16 cellular contexts compared by ENCODE assay signal in the genomic region with DNA sequence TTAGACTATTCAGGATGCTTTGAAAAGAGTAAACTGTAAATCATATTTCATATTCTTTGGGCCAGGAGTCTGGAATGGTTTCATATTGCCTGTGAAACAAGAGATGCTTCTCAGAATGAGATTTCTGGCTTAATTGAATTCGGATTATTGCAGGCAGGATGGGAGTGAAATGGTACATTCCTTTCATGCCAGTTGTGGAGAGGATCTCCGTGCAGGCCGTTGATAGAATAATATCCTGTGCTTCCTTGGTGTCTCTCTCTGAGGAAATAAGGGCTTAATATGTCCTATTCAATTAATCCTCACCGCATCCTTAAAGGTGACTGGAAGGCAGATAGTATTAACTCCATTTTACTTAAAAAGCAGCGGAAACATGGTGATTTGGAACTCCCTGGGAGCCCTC. TPM values are rescaled to one million over a fixed set of nuclear protein-coding genes. Genes with fewer than 3 reads are reported as not detected.
DNase-seq lines count a peak whose midpoint lies in the region; ATAC-seq and TF ChIP-seq lines count a peak whose summit lies in the region.
"Had no signal": no experiment of that assay in that cellular context is flagged by ENCODE, and none has a peak within 500 bp of the region (broad histone marks: within the 10 kb centered on the region; RNA-seq: fewer than 3 reads in every experiment).

No MANE protein-coding gene starts in this region.

- H3K4me1 ChIP-seq in gastroesophageal sphincter (peaks cover 0 to 71% (median 11%) of the 10 kb centered on the region in 3 donors), skeletal muscle satellite cell (ENCODE audit: control insufficient read depth, insufficient read depth, low read length) (peaks cover 19% of the 10 kb centered on the region)

- no peak for ATAC-seq in gastroesophageal sphincter
- no peak for ATAC-seq in HG02610 (IDR thresholded peaks at IDR 0.05; ENCODE audit: unreplicated experiment)
- no peak for ATAC-seq in HG03565 (IDR thresholded peaks at IDR 0.05; ENCODE audit: unreplicated experiment)

- TF ChIP-seq EP300 in gastroesophageal sphincter (IDR thresholded peaks at IDR 0.05), result no peak

- H3K36me3 ChIP-seq in gastroesophageal sphincter, result no peaks in the 10 kb centered on the region
- H3K36me3 ChIP-seq in skeletal muscle satellite cell (ENCODE audit: insufficient read depth, low read length), result no peaks in the 10 kb centered on the region
- H3K36me3 ChIP-seq: spleen had no signal

- TF ChIP-seq CTCF in VCaP (conservative IDR thresholded peaks at IDR 0.05) (no peak), gastroesophageal sphincter (IDR thresholded peaks at IDR 0.05) (no peak)

- H3K4me2 ChIP-seq in skeletal muscle satellite cell (ENCODE audit: low read length), result peak overlapping the region; percentile 37

- H3K4me3 ChIP-seq in gastroesophageal sphincter (no peak overlapping the region), skeletal muscle satellite cell (ENCODE audit: low read length) (no peak overlapping the region)
- H3K4me3 ChIP-seq: dorsolateral prefrontal cortex, spleen had no signal

- no peaks in the 10 kb centered on the region for H3K27me3 ChIP-seq in gastroesophageal sphincter
- no peaks in the 10 kb centered on the region for H3K27me3 ChIP-seq in skeletal muscle satellite cell (ENCODE audit: control insufficient read depth, insufficient read depth, low read length)
- H3K27me3 ChIP-seq: dorsolateral prefrontal cortex, spleen had no signal

- H3K9me3 ChIP-seq in gastroesophageal sphincter, result no peaks in the 10 kb centered on the region
- H3K9me3 ChIP-seq in skeletal muscle satellite cell (replicated peaks; ENCODE audit: low read length), result no peaks in the 10 kb centered on the region
- H3K9me3 ChIP-seq: spleen had no signal

- H3K9ac ChIP-seq in skeletal muscle satellite cell (ENCODE audit: low read depth, low read length), result no peak overlapping the region

- no peak for TF ChIP-seq POLR2A in gastroesophageal sphincter (IDR thresholded peaks at IDR 0.05)

- peak; percentile 34 for DNase-seq in GM04503 (ENCODE audit: low read depth)
- no peak for DNase-seq in cerebellar cortex (ENCODE audit: low spot score)
- DNase-seq in stimulated activated CD4-positive, alpha-beta T cell treated with anti-CD3 and anti-CD28 coated beads, Interleukin-4, amount 100 ng/mL, for 1 hour, result no peak
- DNase-seq: activated CD4-positive, alpha-beta T cell treated with anti-CD3 and anti-CD28 coated beads, Interleukin-2, amount 50 U/mL, for 4 hours; C1 segment of cervical spinal cord; dorsolateral prefrontal cortex; NCI-H1048; NK-92 treated with Interleukin-12 subunit alpha and Interleukin-12 subunit beta, amount 100 ng/mL, for 24 hours; SHP77; spleen; T1000 had no signal

- peak overlapping the region; percentile 98; the same call in 1 of the 2 replicates for H3K27ac ChIP-seq in VCaP
- peak overlapping the region in 3 of 4 donors; percentile 13 to 33 (median 15) for H3K27ac ChIP-seq in gastroesophageal sphincter
- H3K27ac ChIP-seq: spleen had no signal

- WGBS in gastroesophageal sphincter (ENCODE audit: low coverage in 1 of 2), 2 donors, result 47 to 69% methylated on average over 5 of the region's 5 CpGs

RNA-seq across cellular contexts. Expression of a gene that starts 56.6 kb away (rescaled TPM):
- total RNA-seq in gastroesophageal sphincter, result 100 to 1,000 TPM in 2 of 4 donors, 10 to 100 TPM in 2; 84.4 to 134 (median 110) TPM
- 21.8 and 22.3 TPM in 2 replicates for total RNA-seq in skeletal muscle satellite cell (2012; rRNA removed)
